8 cellular contexts compared by ENCODE assay signal in genomic region chr2:190359896-190360376, GRCh38. TPM values are rescaled to one million over a fixed set of nuclear protein-coding genes. Genes with fewer than 3 reads are reported as not detected.
DNase-seq lines count a peak whose midpoint lies in the region; ATAC-seq and TF ChIP-seq lines count a peak whose summit lies in the region.

No MANE protein-coding gene starts in this region.

- H3K4me3 ChIP-seq in OCI-LY1 (ENCODE audit: low read depth, low read length, poor library complexity, severe bottlenecking), result no peak overlapping the region
- H3K4me3 ChIP-seq in adrenal gland, result peak overlapping the region in 1 of 4 donors; percentile 39
- H3K4me3 ChIP-seq in right cardiac atrium (ENCODE audit: low read length), result peak overlapping the region; percentile 35
- H3K4me3 ChIP-seq in sigmoid colon, result peak overlapping the region; percentile 11 to 42 (median 34)

- no peak overlapping the region for H2AFZ ChIP-seq in OCI-LY1 (ENCODE audit: low read length)

- no peaks in the 10 kb centered on the region for H3K79me2 ChIP-seq in OCI-LY1 (ENCODE audit: insufficient read depth, low read length)

- H3K27me3 ChIP-seq in OCI-LY1 (ENCODE audit: insufficient read depth, low read length), result no peaks in the 10 kb centered on the region
- H3K27me3 ChIP-seq in adrenal gland, result no peaks in the 10 kb centered on the region
- no peaks in the 10 kb centered on the region for H3K27me3 ChIP-seq in right cardiac atrium (ENCODE audit: control insufficient read depth, insufficient read depth)
- H3K27me3 ChIP-seq in sigmoid colon, result no peaks in the 10 kb centered on the region

- DNase-seq in adrenal gland, result peak; percentile 53 to 88 (median 74)
- DNase-seq in right cardiac atrium, result peak; percentile 71 to 87 (median 81)
- peak; percentile 81 for DNase-seq in sigmoid colon
- no peak for DNase-seq in NCI-H187 treated with DMSO at 0.1 percent for 48 hours (lab: John Stamatoyannopoulos, UW)
- no peak for DNase-seq in HuH-7.5 (ENCODE audit: low spot score)

- H3F3A ChIP-seq in OCI-LY1 (ENCODE audit: insufficient read depth, low read length), result no peaks in the 10 kb centered on the region

- H3K36me3 ChIP-seq in OCI-LY1 (ENCODE audit: insufficient read depth, low read length) (no peaks in the 10 kb centered on the region), adrenal gland (replicated peaks in 1 of 2) (peaks cover 0 to 12% of the 10 kb centered on the region in 2 donors), sigmoid colon (peaks cover 0 to 24% (median 2%) of the 10 kb centered on the region in 4 donors)

- TF ChIP-seq POLR2A in adrenal gland (IDR thresholded peaks at IDR 0.05) (peak in 1 of 2 donors; percentile 39), sigmoid colon (IDR thresholded peaks at IDR 0.05) (no peak)

- H3K4me1 ChIP-seq in OCI-LY1 (ENCODE audit: insufficient read depth, low read length, severe bottlenecking) (no peaks in the 10 kb centered on the region), adrenal gland (replicated peaks in 1 of 2) (peaks cover 35 to 56% of the 10 kb centered on the region in 2 donors), right cardiac atrium (ENCODE audit: control insufficient read depth, insufficient read depth, low read length) (peaks cover 9% of the 10 kb centered on the region), sigmoid colon (peaks cover 0 to 49% (median 39%) of the 10 kb centered on the region in 4 donors)

- H4K20me1 ChIP-seq in OCI-LY1 (ENCODE audit: insufficient read depth, low read length), result no peaks in the 10 kb centered on the region

- no peak overlapping the region for H3K9ac ChIP-seq in OCI-LY1 (ENCODE audit: low read length)

- H3K9me3 ChIP-seq in OCI-LY1 (ENCODE audit: low read length) (no peaks in the 10 kb centered on the region), adrenal gland (replicated peaks in 1 of 3) (no peaks in the 10 kb centered on the region), right cardiac atrium (ENCODE audit: control insufficient read depth, low read length) (no peaks in the 10 kb centered on the region), sigmoid colon (no peaks in the 10 kb centered on the region)

- H3K9me2 ChIP-seq in OCI-LY1 (ENCODE audit: low read depth, low read length), result no peaks in the 10 kb centered on the region

- ATAC-seq in GM18511 (IDR thresholded peaks at IDR 0.05; ENCODE audit: unreplicated experiment) (peak; percentile 92), HG02798 (IDR thresholded peaks at IDR 0.05; ENCODE audit: poor library complexity, unreplicated experiment) (peak; percentile 89), right cardiac atrium (peak; percentile 89 to 94)

- H3K27ac ChIP-seq in OCI-LY1 (ENCODE audit: low read depth, low read length, poor library complexity, severe bottlenecking) (no peak overlapping the region), adrenal gland (peak overlapping the region; percentile 11 to 86 (median 71)), right cardiac atrium (ENCODE audit: low read length) (peak overlapping the region; percentile 96), sigmoid colon (peak overlapping the region; percentile 68 to 80 (median 74))

- intact Hi-C loops in adrenal gland (cut with DNase I), result no loop called here
- intact Hi-C loops in right cardiac atrium (cut with DNase I), result no loop called here
- intact Hi-C loops in sigmoid colon (cut with DNase I), result loop anchor here (5.0 kb wide), 1 partner anchor 43 kb away; the partner anchor contains the start of gene HIBCH

- H3K4me2 ChIP-seq in OCI-LY1 (ENCODE audit: low read length), result peak overlapping the region; percentile 48; the same call in 1 of the 2 replicates

- TF ChIP-seq EP300 in sigmoid colon (IDR thresholded peaks at IDR 0.05), result no peak

- no peak for TF ChIP-seq CTCF in OCI-LY1 (IDR thresholded peaks at IDR 0.05; ENCODE audit: low read length)
- no peak for TF ChIP-seq CTCF in adrenal gland (IDR thresholded peaks at IDR 0.05)
- no peak for TF ChIP-seq CTCF in sigmoid colon (IDR thresholded peaks at IDR 0.05)

- WGBS in adrenal gland, 4 donors, result 1 to 6% (median 2%) methylated on average over 6 of the region's 6 CpGs
- WGBS in right cardiac atrium, result 1% methylated on average over 6 of the region's 6 CpGs
- WGBS in sigmoid colon, 2 donors, result 2 to 3% methylated on average over 6 of the region's 6 CpGs

RNA-seq across cellular contexts. Expression of gene INPP1, which starts 16.5 kb away (rescaled TPM):
- 10 to 100 TPM; 18.8 to 65.0 (median 43.2) TPM for total RNA-seq in adrenal gland
- 10 to 100 TPM; 62.0 to 74.1 (median 65.3) TPM for polyA plus RNA-seq in adrenal gland
- 10 to 100 TPM; 40.1 to 46.3 (median 43.2) TPM for total RNA-seq in right cardiac atrium
- 35.7 TPM for polyA plus RNA-seq in right cardiac atrium
- total RNA-seq in sigmoid colon, result 10 to 100 TPM; 12.5 to 19.9 (median 15.5) TPM
- polyA plus RNA-seq in sigmoid colon, result 10 to 100 TPM; 27.8 to 46.2 (median 28.8) TPM

RNA-seq across cellular contexts. Expression of gene HIBCH, which starts 40.3 kb away (rescaled TPM):
- total RNA-seq in adrenal gland, result 100 to 1,000 TPM in 2 of 8 donors, 10 to 100 TPM in 6; 35.1 to 174 (median 66.4) TPM
- 100 to 1,000 TPM in 1 of 3 donors, 10 to 100 TPM in 2; 18.2 to 116 (median 29.2) TPM for polyA plus RNA-seq in adrenal gland
- 10 to 100 TPM; 30.4 to 48.5 (median 39.4) TPM for total RNA-seq in right cardiac atrium
- polyA plus RNA-seq in right cardiac atrium, result 25.2 TPM
- 10 to 100 TPM; 18.1 to 21.6 (median 19.0) TPM for total RNA-seq in sigmoid colon
- 10 to 100 TPM; 37.2 to 45.8 (median 42.6) TPM for polyA plus RNA-seq in sigmoid colon

RNA-seq across cellular contexts. Expression of gene MFSD6, which starts 48.2 kb away (rescaled TPM):
- total RNA-seq in adrenal gland (100 to 1,000 TPM in 6 of 8 donors, 10 to 100 TPM in 2; 39.0 to 253 (median 161) TPM), right cardiac atrium (10 to 100 TPM; 29.3 to 32.7 (median 30.3) TPM), sigmoid colon (10 to 100 TPM; 46.7 to 87.5 (median 60.1) TPM)
- polyA plus RNA-seq in adrenal gland (10 to 100 TPM; 23.2 to 50.7 (median 29.0) TPM), right cardiac atrium (14.7 TPM), sigmoid colon (10 to 100 TPM in 1 of 3 donors, 1 to 10 TPM in 2; 8.4 to 23.0 (median 8.8) TPM)

Comparison
In these comparisons a context has a peak if more than half of its experiments do, and no peak if none do; other contexts are left out.
1. DNase-seq: peak in adrenal gland (7 of 7), right cardiac atrium (3 of 3) and sigmoid colon (single experiment); none in NCI-H187 treated with DMSO at 0.1 percent for 48 hours (single experiment) and HuH-7.5 (single experiment).
2. Peak in every context shown above with its lines, with median percentiles within 50 percentile points of each other: ATAC-seq.